In genomic region chr22:37807410-37808293, GRCh38 we compare ENCODE assay signal across 1 cellular context.
A peak's percentile ranks its signal among the peaks of the same experiment; 100 is the strongest.
TF ChIP-seq lines count a peak whose summit lies in the region.

TSS of gene GCAT (plus strand) at chr22:37807934. CDS start at chr22:37807968, 34 bp downstream.

TF ChIP-seq in HepG2, 621 proteins besides CTCF, POLR2A, EP300 and RAD21 (continued from another document and continues in another):
- TF ChIP-seq THAP9 (CRISPR knock-in tag; IDR thresholded peaks at IDR 0.05; ENCODE audit: borderline replicate concordance) (peak; percentile 42; the same call in 1 of the 2 replicates), DRAP1 (CRISPR knock-in tag; IDR thresholded peaks at IDR 0.05) (0 out of 2 replicates have a peak, but pooled peaks have one; percentile 60), HOXA3 (CRISPR knock-in tag; IDR thresholded peaks at IDR 0.05) (peak; percentile 51), ZNF143 (CRISPR knock-in tag; IDR thresholded peaks at IDR 0.05) (peak; percentile 55; the same call in 1 of the 2 replicates), NBN (conservative IDR thresholded peaks at IDR 0.05) (no peak), SP1 (IDR thresholded peaks at IDR 0.05) (no peak), SP1 (CRISPR knock-in tag; IDR thresholded peaks at IDR 0.05) (peak; percentile 59; the same call in 1 of the 2 replicates), SP2 (CRISPR knock-in tag; IDR thresholded peaks at IDR 0.05) (peak; percentile 74), PPARG (CRISPR knock-in tag; conservative IDR thresholded peaks at IDR 0.05) (peak; percentile 54; the same call in 1 of the 2 replicates), RNF2 (conservative IDR thresholded peaks at IDR 0.05; ENCODE audit: low read depth) (peak; percentile 49; the same call in 1 of the 2 replicates), NKX3-1 (CRISPR knock-in tag; IDR thresholded peaks at IDR 0.05) (0 out of 2 replicates have a peak, but pooled peaks have one; percentile 15), NONO (IDR thresholded peaks at IDR 0.05) (no peak), NONO (CRISPR knock-in tag; conservative IDR thresholded peaks at IDR 0.05) (peak; percentile 75; the same call in 1 of the 2 replicates), ZSCAN20 (CRISPR knock-in tag; IDR thresholded peaks at IDR 0.05; ENCODE audit: borderline replicate concordance) (no peak), FOXK1 (CRISPR knock-in tag; IDR thresholded peaks at IDR 0.05; ENCODE audit: borderline replicate concordance, low read depth) (peak; percentile 38; the same call in 1 of the 2 replicates), ZNF501 (CRISPR knock-in tag; IDR thresholded peaks at IDR 0.05) (peak; percentile 39; the same call in 1 of the 2 replicates), ZKSCAN8 (CRISPR knock-in tag; IDR thresholded peaks at IDR 0.05; ENCODE audit: borderline replicate concordance) (peak; percentile 62; the same call in 1 of the 2 replicates), MED13 (CRISPR knock-in tag; IDR thresholded peaks at IDR 0.05) (no peak), ZIK1 (CRISPR knock-in tag; IDR thresholded peaks at IDR 0.05; ENCODE audit: borderline replicate concordance, low read depth) (peak; percentile 52; the same call in 1 of the 2 replicates), BRCA1 (CRISPR knock-in tag; IDR thresholded peaks at IDR 0.05) (no peak), SMAD1 (CRISPR knock-in tag; IDR thresholded peaks at IDR 0.05; ENCODE audit: borderline replicate concordance, low read depth) (no peak), PREB (CRISPR knock-in tag; IDR thresholded peaks at IDR 0.05) (no peak), ZBTB21 (CRISPR knock-in tag; IDR thresholded peaks at IDR 0.05) (no peak)
- TF ChIP-seq, protein P1, sequence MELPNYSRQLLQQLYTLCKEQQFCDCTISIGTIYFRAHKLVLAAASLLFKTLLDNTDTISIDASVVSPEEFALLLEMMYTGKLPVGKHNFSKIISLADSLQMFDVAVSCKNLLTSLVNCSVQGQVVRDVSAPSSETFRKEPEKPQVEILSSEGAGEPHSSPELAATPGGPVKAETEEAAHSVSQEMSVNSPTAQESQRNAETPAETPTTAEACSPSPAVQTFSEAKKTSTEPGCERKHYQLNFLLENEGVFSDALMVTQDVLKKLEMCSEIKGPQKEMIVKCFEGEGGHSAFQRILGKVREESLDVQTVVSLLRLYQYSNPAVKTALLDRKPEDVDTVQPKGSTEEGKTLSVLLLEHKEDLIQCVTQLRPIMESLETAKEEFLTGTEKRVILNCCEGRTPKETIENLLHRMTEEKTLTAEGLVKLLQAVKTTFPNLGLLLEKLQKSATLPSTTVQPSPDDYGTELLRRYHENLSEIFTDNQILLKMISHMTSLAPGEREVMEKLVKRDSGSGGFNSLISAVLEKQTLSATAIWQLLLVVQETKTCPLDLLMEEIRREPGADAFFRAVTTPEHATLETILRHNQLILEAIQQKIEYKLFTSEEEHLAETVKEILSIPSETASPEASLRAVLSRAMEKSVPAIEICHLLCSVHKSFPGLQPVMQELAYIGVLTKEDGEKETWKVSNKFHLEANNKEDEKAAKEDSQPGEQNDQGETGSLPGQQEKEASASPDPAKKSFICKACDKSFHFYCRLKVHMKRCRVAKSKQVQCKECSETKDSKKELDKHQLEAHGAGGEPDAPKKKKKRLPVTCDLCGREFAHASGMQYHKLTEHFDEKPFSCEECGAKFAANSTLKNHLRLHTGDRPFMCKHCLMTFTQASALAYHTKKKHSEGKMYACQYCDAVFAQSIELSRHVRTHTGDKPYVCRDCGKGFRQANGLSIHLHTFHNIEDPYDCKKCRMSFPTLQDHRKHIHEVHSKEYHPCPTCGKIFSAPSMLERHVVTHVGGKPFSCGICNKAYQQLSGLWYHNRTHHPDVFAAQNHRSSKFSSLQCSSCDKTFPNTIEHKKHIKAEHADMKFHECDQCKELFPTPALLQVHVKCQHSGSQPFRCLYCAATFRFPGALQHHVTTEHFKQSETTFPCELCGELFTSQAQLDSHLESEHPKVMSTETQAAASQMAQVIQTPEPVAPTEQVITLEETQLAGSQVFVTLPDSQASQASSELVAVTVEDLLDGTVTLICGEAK (IDR thresholded peaks at IDR 0.05) = no peak
- TF ChIP-seq, protein P1 (CRISPR knock-in tag; IDR thresholded peaks at IDR 0.05) = peak; percentile 16
- TF ChIP-seq, protein P2, sequence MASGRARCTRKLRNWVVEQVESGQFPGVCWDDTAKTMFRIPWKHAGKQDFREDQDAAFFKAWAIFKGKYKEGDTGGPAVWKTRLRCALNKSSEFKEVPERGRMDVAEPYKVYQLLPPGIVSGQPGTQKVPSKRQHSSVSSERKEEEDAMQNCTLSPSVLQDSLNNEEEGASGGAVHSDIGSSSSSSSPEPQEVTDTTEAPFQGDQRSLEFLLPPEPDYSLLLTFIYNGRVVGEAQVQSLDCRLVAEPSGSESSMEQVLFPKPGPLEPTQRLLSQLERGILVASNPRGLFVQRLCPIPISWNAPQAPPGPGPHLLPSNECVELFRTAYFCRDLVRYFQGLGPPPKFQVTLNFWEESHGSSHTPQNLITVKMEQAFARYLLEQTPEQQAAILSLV (CRISPR knock-in tag; IDR thresholded peaks at IDR 0.05; ENCODE audit: borderline replicate concordance) = peak; percentile 77; the same call in 1 of the 2 replicates
- TF ChIP-seq, protein P3, sequence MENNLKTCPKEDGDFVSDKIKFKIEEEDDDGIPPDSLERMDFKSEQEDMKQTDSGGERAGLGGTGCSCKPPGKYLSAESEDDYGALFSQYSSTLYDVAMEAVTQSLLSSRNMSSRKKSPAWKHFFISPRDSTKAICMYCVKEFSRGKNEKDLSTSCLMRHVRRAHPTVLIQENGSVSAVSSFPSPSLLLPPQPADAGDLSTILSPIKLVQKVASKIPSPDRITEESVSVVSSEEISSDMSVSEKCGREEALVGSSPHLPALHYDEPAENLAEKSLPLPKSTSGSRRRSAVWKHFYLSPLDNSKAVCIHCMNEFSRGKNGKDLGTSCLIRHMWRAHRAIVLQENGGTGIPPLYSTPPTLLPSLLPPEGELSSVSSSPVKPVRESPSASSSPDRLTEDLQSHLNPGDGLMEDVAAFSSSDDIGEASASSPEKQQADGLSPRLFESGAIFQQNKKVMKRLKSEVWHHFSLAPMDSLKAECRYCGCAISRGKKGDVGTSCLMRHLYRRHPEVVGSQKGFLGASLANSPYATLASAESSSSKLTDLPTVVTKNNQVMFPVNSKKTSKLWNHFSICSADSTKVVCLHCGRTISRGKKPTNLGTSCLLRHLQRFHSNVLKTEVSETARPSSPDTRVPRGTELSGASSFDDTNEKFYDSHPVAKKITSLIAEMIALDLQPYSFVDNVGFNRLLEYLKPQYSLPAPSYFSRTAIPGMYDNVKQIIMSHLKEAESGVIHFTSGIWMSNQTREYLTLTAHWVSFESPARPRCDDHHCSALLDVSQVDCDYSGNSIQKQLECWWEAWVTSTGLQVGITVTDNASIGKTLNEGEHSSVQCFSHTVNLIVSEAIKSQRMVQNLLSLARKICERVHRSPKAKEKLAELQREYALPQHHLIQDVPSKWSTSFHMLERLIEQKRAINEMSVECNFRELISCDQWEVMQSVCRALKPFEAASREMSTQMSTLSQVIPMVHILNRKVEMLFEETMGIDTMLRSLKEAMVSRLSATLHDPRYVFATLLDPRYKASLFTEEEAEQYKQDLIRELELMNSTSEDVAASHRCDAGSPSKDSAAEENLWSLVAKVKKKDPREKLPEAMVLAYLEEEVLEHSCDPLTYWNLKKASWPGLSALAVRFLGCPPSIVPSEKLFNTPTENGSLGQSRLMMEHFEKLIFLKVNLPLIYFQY (CRISPR knock-in tag; IDR thresholded peaks at IDR 0.05; ENCODE audit: borderline replicate concordance) = peak; percentile 24; the same call in 1 of the 2 replicates
- TF ChIP-seq, protein P4, sequence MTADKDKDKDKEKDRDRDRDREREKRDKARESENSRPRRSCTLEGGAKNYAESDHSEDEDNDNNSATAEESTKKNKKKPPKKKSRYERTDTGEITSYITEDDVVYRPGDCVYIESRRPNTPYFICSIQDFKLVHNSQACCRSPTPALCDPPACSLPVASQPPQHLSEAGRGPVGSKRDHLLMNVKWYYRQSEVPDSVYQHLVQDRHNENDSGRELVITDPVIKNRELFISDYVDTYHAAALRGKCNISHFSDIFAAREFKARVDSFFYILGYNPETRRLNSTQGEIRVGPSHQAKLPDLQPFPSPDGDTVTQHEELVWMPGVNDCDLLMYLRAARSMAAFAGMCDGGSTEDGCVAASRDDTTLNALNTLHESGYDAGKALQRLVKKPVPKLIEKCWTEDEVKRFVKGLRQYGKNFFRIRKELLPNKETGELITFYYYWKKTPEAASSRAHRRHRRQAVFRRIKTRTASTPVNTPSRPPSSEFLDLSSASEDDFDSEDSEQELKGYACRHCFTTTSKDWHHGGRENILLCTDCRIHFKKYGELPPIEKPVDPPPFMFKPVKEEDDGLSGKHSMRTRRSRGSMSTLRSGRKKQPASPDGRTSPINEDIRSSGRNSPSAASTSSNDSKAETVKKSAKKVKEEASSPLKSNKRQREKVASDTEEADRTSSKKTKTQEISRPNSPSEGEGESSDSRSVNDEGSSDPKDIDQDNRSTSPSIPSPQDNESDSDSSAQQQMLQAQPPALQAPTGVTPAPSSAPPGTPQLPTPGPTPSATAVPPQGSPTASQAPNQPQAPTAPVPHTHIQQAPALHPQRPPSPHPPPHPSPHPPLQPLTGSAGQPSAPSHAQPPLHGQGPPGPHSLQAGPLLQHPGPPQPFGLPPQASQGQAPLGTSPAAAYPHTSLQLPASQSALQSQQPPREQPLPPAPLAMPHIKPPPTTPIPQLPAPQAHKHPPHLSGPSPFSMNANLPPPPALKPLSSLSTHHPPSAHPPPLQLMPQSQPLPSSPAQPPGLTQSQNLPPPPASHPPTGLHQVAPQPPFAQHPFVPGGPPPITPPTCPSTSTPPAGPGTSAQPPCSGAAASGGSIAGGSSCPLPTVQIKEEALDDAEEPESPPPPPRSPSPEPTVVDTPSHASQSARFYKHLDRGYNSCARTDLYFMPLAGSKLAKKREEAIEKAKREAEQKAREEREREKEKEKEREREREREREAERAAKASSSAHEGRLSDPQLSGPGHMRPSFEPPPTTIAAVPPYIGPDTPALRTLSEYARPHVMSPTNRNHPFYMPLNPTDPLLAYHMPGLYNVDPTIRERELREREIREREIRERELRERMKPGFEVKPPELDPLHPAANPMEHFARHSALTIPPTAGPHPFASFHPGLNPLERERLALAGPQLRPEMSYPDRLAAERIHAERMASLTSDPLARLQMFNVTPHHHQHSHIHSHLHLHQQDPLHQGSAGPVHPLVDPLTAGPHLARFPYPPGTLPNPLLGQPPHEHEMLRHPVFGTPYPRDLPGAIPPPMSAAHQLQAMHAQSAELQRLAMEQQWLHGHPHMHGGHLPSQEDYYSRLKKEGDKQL (CRISPR knock-in tag; IDR thresholded peaks at IDR 0.05; ENCODE audit: low read depth) = no peak
